ENCODE assay signal across 8 cellular contexts in genomic region chr11:14519692-14520085, GRCh38.
A peak's percentile ranks its signal among the peaks of the same experiment; 100 is the strongest.
DNase-seq lines count a peak whose midpoint lies in the region; ATAC-seq lines count a peak whose summit lies in the region.

No MANE protein-coding gene starts in this region.

- H3K4me1 Mint-ChIP-seq in stimulated activated naive B cell treated with anti-CD40 and anti-IgM and Interleukin-4, amounts not matched to agents 10 μg/mL and 1 μg/mL and 100 μg/mL, for 72 hours, result peaks cover 12 to 24% of the 10 kb centered on the region in 2 donors

- peak overlapping the region; percentile 96 for H3K9ac ChIP-seq in iPS-15b (ENCODE audit: low read depth, low read length)

- no peaks in the 10 kb centered on the region for H3K9me3 ChIP-seq in KOPT-K1 (ENCODE audit: insufficient read depth, low read length, poor library complexity, severe bottlenecking)
- no peaks in the 10 kb centered on the region for H3K9me3 ChIP-seq in iPS-15b (ENCODE audit: control insufficient read depth, insufficient read depth, low read length)

- peak; percentile 73 for DNase-seq in ELR (ENCODE audit: low read depth)
- DNase-seq in activated naive CD4-positive, alpha-beta T cell treated with anti-CD3 and anti-CD28 coated beads, Interleukin-2, amount 50 U/mL, for 16 hours, result peak; percentile 26
- no peak for DNase-seq in stimulated activated naive B cell treated with anti-CD40 and anti-IgM and Interleukin-4, amounts not matched to agents 10 μg/mL and 1 μg/mL and 100 μg/mL, for 72 hours
- DNase-seq in stimulated activated CD8-positive, alpha-beta memory T cell treated with anti-CD3 and anti-CD28 coated beads, Interleukin-4, amount 100 ng/mL, for 48 hours, result no peak
- no peak for DNase-seq in anterior cingulate cortex (lab: John Stamatoyannopoulos, UW)

- no peaks in the 10 kb centered on the region for H3K27me3 Mint-ChIP-seq in stimulated activated naive B cell treated with anti-CD40 and anti-IgM and Interleukin-4, amounts not matched to agents 10 μg/mL and 1 μg/mL and 100 μg/mL, for 72 hours

- H3K36me3 Mint-ChIP-seq in stimulated activated naive B cell treated with anti-CD40 and anti-IgM and Interleukin-4, amounts not matched to agents 10 μg/mL and 1 μg/mL and 100 μg/mL, for 72 hours, result peaks cover 7 to 20% of the 10 kb centered on the region in 2 donors

- H3K4me1 ChIP-seq in iPS-15b (ENCODE audit: control insufficient read depth, insufficient read depth, low read length), result no peaks in the 10 kb centered on the region

- H3K9me3 Mint-ChIP-seq in stimulated activated naive B cell treated with anti-CD40 and anti-IgM and Interleukin-4, amounts not matched to agents 10 μg/mL and 1 μg/mL and 100 μg/mL, for 72 hours, result no peaks in the 10 kb centered on the region

- H3K4me3 ChIP-seq in iPS-15b (ENCODE audit: low read depth, low read length), result peak overlapping the region; percentile 96

- H3K27ac ChIP-seq in KOPT-K1 (ENCODE audit: low read depth, low read length, poor library complexity, severe bottlenecking), result peak overlapping the region; percentile 91

- H3K27me3 ChIP-seq in iPS-15b (ENCODE audit: control insufficient read depth, insufficient read depth, low read length), result no peaks in the 10 kb centered on the region

- H3K36me3 ChIP-seq in KOPT-K1 (ENCODE audit: insufficient read depth, low read length), result peaks cover 38% of the 10 kb centered on the region
- H3K36me3 ChIP-seq in iPS-15b (ENCODE audit: control insufficient read depth, insufficient read depth, low read length), result no peaks in the 10 kb centered on the region

- peak overlapping the region; percentile 90 to 97 for H3K4me3 Mint-ChIP-seq in stimulated activated naive B cell treated with anti-CD40 and anti-IgM and Interleukin-4, amounts not matched to agents 10 μg/mL and 1 μg/mL and 100 μg/mL, for 72 hours

- H3K27ac Mint-ChIP-seq in stimulated activated naive B cell treated with anti-CD40 and anti-IgM and Interleukin-4, amounts not matched to agents 10 μg/mL and 1 μg/mL and 100 μg/mL, for 72 hours, result peak overlapping the region; percentile 98

- ATAC-seq in GM21515 (IDR thresholded peaks at IDR 0.05; ENCODE audit: unreplicated experiment), result peak; percentile 8
- peak; percentile 30 to 33 for ATAC-seq in stimulated activated naive B cell treated with anti-CD40 and anti-IgM and Interleukin-4, amounts not matched to agents 10 μg/mL and 1 μg/mL and 100 μg/mL, for 72 hours (replicated peaks)

Comparison
In these comparisons a context has a peak if more than half of its experiments do, and no peak if none do; other contexts are left out.
1. DNase-seq: peak in ELR (single experiment) and activated naive CD4-positive, alpha-beta T cell treated with anti-CD3 and anti-CD28 coated beads, Interleukin-2, amount 50 U/mL, for 16 hours (single experiment); none in stimulated activated naive B cell treated with anti-CD40 and anti-IgM and Interleukin-4, amounts not matched to agents 10 μg/mL and 1 μg/mL and 100 μg/mL, for 72 hours (single experiment), stimulated activated CD8-positive, alpha-beta memory T cell treated with anti-CD3 and anti-CD28 coated beads, Interleukin-4, amount 100 ng/mL, for 48 hours (single experiment) and anterior cingulate cortex (0 of 58).